9 cellular contexts compared by ENCODE assay signal in genomic region chr6:154951400-154952200, GRCh38. TPM values are rescaled to one million over a fixed set of nuclear protein-coding genes. Genes with fewer than 3 reads are reported as not detected.
A peak's percentile ranks its signal among the peaks of the same experiment; 100 is the strongest.
DNase-seq lines count a peak whose midpoint lies in the region; ATAC-seq and TF ChIP-seq lines count a peak whose summit lies in the region.
"Had no signal": no experiment of that assay in that cellular context is flagged by ENCODE, and none has a peak within 500 bp of the region (broad histone marks: within the 10 kb centered on the region; RNA-seq: fewer than 3 reads in every experiment).

No MANE protein-coding gene starts in this region.

- ATAC-seq in HG02885 (IDR thresholded peaks at IDR 0.05; ENCODE audit: poor library complexity, unreplicated experiment), result peak; percentile 86
- peak; percentile 32 for ATAC-seq in mucosa of descending colon
- no peak for ATAC-seq in left cardiac atrium
- no peak for ATAC-seq in body of pancreas

- TF ChIP-seq CTCF in OCI-LY7 (conservative IDR thresholded peaks at IDR 0.05; ENCODE audit: low read length), result no peak
- TF ChIP-seq CTCF in mucosa of descending colon (IDR thresholded peaks at IDR 0.05), result no peak
- TF ChIP-seq CTCF in body of pancreas (IDR thresholded peaks at IDR 0.05), result no peak

- H3K4me3 ChIP-seq in OCI-LY7 (ENCODE audit: low read depth, low read length, poor library complexity, severe bottlenecking), result peak overlapping the region; percentile 24
- no peak overlapping the region for H3K4me3 ChIP-seq in mucosa of descending colon
- H3K4me3 ChIP-seq in body of pancreas, result no peak overlapping the region

- peak; percentile 8 for DNase-seq in DMS53 (lab: John Stamatoyannopoulos, UW)
- no peak for DNase-seq in DMS53 treated with DMSO at 0.1 percent for 48 hours (lab: John Stamatoyannopoulos, UW; ENCODE audit: unreplicated experiment)
- peak; percentile 88 for DNase-seq in OCI-LY7 (ENCODE audit: low spot score)
- no peak for DNase-seq in mucosa of descending colon
- no peak for DNase-seq in left cardiac atrium
- no peak for DNase-seq in body of pancreas
- DNase-seq in anterior cingulate cortex (lab: John Stamatoyannopoulos, UW), result no peak

- CTCF ChIA-PET in OCI-LY7 (lab: Charles Lee; ENCODE audit: unreplicated experiment), result interaction anchor here (1.2 kb wide), 1 partner anchor 24 kb away, joined by 3 read pairs; no protein-coding TSS in a partner anchor

- no TSS peak for BruUV-seq in OCI-LY7 (replicated peaks; lab: Mats Ljungman, UMichigan)

- H4K20me1 ChIP-seq in OCI-LY7 (ENCODE audit: insufficient read depth, low read length), result no peaks in the 10 kb centered on the region

- intact Hi-C loops in OCI-LY7 (cut with micrococcal nuclease; ENCODE audit: unreplicated experiment) (no loop called here), mucosa of descending colon (cut with DNase I, micrococcal nuclease) (no loop called here), left cardiac atrium (cut with DNase I) (no loop called here), body of pancreas (cut with DNase I) (no loop called here)

- H3K27me3 ChIP-seq in body of pancreas, result no peaks in the 10 kb centered on the region

- H3K4me1 ChIP-seq in OCI-LY7 (ENCODE audit: insufficient read depth, low read length, poor library complexity, severe bottlenecking), result peaks cover 45% of the 10 kb centered on the region
- no peaks in the 10 kb centered on the region for H3K4me1 ChIP-seq in mucosa of descending colon (ENCODE audit: low read depth)
- no peaks in the 10 kb centered on the region for H3K4me1 ChIP-seq in body of pancreas

- H3K79me2 ChIP-seq in OCI-LY7 (ENCODE audit: insufficient read depth, low read depth, low read length), result no peaks in the 10 kb centered on the region

- peak overlapping the region; percentile 46; the same call in 1 of the 2 replicates for H2AFZ ChIP-seq in OCI-LY7 (ENCODE audit: low read length)

- peak overlapping the region; percentile 79 for H3K27ac ChIP-seq in OCI-LY7 (ENCODE audit: low read depth, low read length, poor library complexity, severe bottlenecking)
- H3K27ac ChIP-seq in body of pancreas, result no peak overlapping the region
- H3K27ac ChIP-seq: 22Rv1 had no signal

- no peaks in the 10 kb centered on the region for H3K9me2 ChIP-seq in OCI-LY7 (ENCODE audit: insufficient read depth, low read length)

- no peak for TF ChIP-seq POLR2A in body of pancreas (IDR thresholded peaks at IDR 0.05)

- H3K4me2 ChIP-seq in OCI-LY7 (ENCODE audit: low read length), result peak overlapping the region; percentile 66

- 55 to 65% methylated on average over 9 to 10 of the region's 10 CpGs for WGBS in body of pancreas, 2 donors

- POLR2A ChIA-PET in OCI-LY7 (lab: Charles Lee), result interaction anchor here (1.1 to 1.4 kb wide), 2 partner anchors 13 to 18 kb away, joined by 3 read pairs; no protein-coding TSS in a partner anchor

- H3K9me3 ChIP-seq in OCI-LY7 (ENCODE audit: low read length) (no peaks in the 10 kb centered on the region), mucosa of descending colon (no peaks in the 10 kb centered on the region), body of pancreas (no peaks in the 10 kb centered on the region)

- H3K36me3 ChIP-seq in OCI-LY7 (ENCODE audit: insufficient read depth, low read length) (no peaks in the 10 kb centered on the region), mucosa of descending colon (ENCODE audit: low read depth) (no peaks in the 10 kb centered on the region), body of pancreas (replicated peaks in 1 of 2; ENCODE audit: insufficient read depth in 1 of 2, low read depth in 2 of 2) (no peaks in the 10 kb centered on the region)

RNA-seq across cellular contexts. Expression of gene TIAM2, which starts 43.5 kb away (rescaled TPM):
- 5.4 and 8.4 TPM in 2 replicates for total RNA-seq in OCI-LY7 (2014; rRNA removed; shearing (Covaris generic))
- total RNA-seq in OCI-LY7 (2022) (6.2 and 7.3 TPM in 2 replicates), mucosa of descending colon (10 to 100 TPM in 1 of 3 donors, 1 to 10 TPM in 2; 4.2 to 12.2 (median 9.8) TPM), left cardiac atrium (1 to 10 TPM; 8.9 to 9.3 TPM), body of pancreas (1 to 10 TPM; 3.1 to 6.6 TPM)

Comparison
In these comparisons a context has a peak if more than half of its experiments do, and no peak if none do; other contexts are left out.
1. DNase-seq: peak in DMS53 (single experiment) and OCI-LY7 (single experiment); none in DMS53 treated with DMSO at 0.1 percent for 48 hours (single experiment), mucosa of descending colon (0 of 3), left cardiac atrium (single experiment), body of pancreas (0 of 4) and anterior cingulate cortex (0 of 58).
2. ATAC-seq: peak in HG02885 (single experiment) and mucosa of descending colon (single experiment); none in left cardiac atrium (0 of 2) and body of pancreas (single experiment).